In genomic region chr17:62671553-62671952, GRCh38 we compare ENCODE assay signal across 9 cellular contexts. TPM values are rescaled to one million over a fixed set of nuclear protein-coding genes. Genes with fewer than 3 reads are reported as not detected.
DNase-seq lines count a peak whose midpoint lies in the region; ATAC-seq lines count a peak whose summit lies in the region.
"Had no signal": no experiment of that assay in that cellular context is flagged by ENCODE, and none has a peak within 500 bp of the region (broad histone marks: within the 10 kb centered on the region; RNA-seq: fewer than 3 reads in every experiment).

No MANE protein-coding gene starts in this region.

- H3K9me3 Mint-ChIP-seq in activated naive CD4-positive, alpha-beta T cell treated with anti-CD3 and anti-CD28 coated beads, Interleukin-2, amount 50 U/mL, for 72 hours, result no peaks in the 10 kb centered on the region
- H3K9me3 Mint-ChIP-seq: GM23338 had no signal

- no peak for DNase-seq in left ventricle myocardium superior
- no peak for DNase-seq in cardiac septum (ENCODE audit: low spot score)
- DNase-seq in RPMI8226, result peak; percentile 91
- peak; percentile 56 for DNase-seq in islet precursor cell
- no peak for DNase-seq in GF-D8 (lab: John Stamatoyannopoulos, UW)
- DNase-seq in mesenteric fat pad (ENCODE audit: low spot score), result no peak
- DNase-seq in activated naive CD4-positive, alpha-beta T cell treated with anti-CD3 and anti-CD28 coated beads, Interleukin-2, amount 50 U/mL, for 72 hours (ENCODE audit: low spot score in 2 of 2), result no peak

- intact Hi-C loops in left ventricle myocardium superior (cut with micrococcal nuclease), result loop anchor here (10.0 kb wide), 1 partner anchor 733 kb away; no protein-coding TSS in a partner anchor
- intact Hi-C loops in cardiac septum (cut with DNase I), result loop anchor here (5.0 kb wide), 1 partner anchor 736 kb away; no protein-coding TSS in a partner anchor

- ATAC-seq in left ventricle myocardium superior (peak; percentile 24), HG03097 (IDR thresholded peaks at IDR 0.05; ENCODE audit: low FRiP score, unreplicated experiment) (no peak)
- ATAC-seq in activated naive CD4-positive, alpha-beta T cell treated with anti-CD3 and anti-CD28 coated beads, Interleukin-2, amount 50 U/mL, for 72 hours, result no peak

- no peaks in the 10 kb centered on the region for H3K36me3 Mint-ChIP-seq in activated naive CD4-positive, alpha-beta T cell treated with anti-CD3 and anti-CD28 coated beads, Interleukin-2, amount 50 U/mL, for 72 hours

- H3K27ac Mint-ChIP-seq in activated naive CD4-positive, alpha-beta T cell treated with anti-CD3 and anti-CD28 coated beads, Interleukin-2, amount 50 U/mL, for 72 hours, result no peak overlapping the region
- H3K27ac Mint-ChIP-seq: GM23338 had no signal

RNA-seq across cellular contexts. Expression of gene MRC2, which starts 44.1 kb away (rescaled TPM):
- total RNA-seq in left ventricle myocardium superior (18.1 TPM), cardiac septum (28.9 TPM), mesenteric fat pad (46.1 TPM)
- total RNA-seq in activated naive CD4-positive, alpha-beta T cell treated with anti-CD3 and anti-CD28 coated beads, Interleukin-2, amount 50 U/mL, for 72 hours, result 10 to 100 TPM in 1 of 2 donors, 1 to 10 TPM in 1; 8.1 to 12.4 TPM

Comparison
In these comparisons a context has a peak if more than half of its experiments do, and no peak if none do; other contexts are left out.
1. DNase-seq: peak in RPMI8226 (single experiment) and islet precursor cell (single experiment); none in left ventricle myocardium superior (single experiment), cardiac septum (single experiment), GF-D8 (single experiment), mesenteric fat pad (single experiment) and activated naive CD4-positive, alpha-beta T cell treated with anti-CD3 and anti-CD28 coated beads, Interleukin-2, amount 50 U/mL, for 72 hours (0 of 2).